In genomic region chr6:129672345-129672691, GRCh38 we compare ENCODE assay signal across 8 cellular contexts. TPM values are rescaled to one million over a fixed set of nuclear protein-coding genes. Genes with fewer than 3 reads are reported as not detected.
DNase-seq lines count a peak whose midpoint lies in the region; ATAC-seq, FAIRE-seq and TF ChIP-seq lines count a peak whose summit lies in the region.

No MANE protein-coding gene starts in this region.

- CTCF ChIA-PET in activated naive CD4-positive, alpha-beta T cell treated with anti-CD3 and anti-CD28 coated beads for 36 hours (lab: Charles Lee) = interaction anchor here (1.0 to 1.9 kb wide), 9 partner anchors 10 to 103 kb away, joined by 3 to 12 read pairs (median 4); no protein-coding TSS in a partner anchor

- H3K36me3 ChIP-seq in esophagus muscularis mucosa = no peaks in the 10 kb centered on the region

- H3K27me3 Mint-ChIP-seq in activated naive CD4-positive, alpha-beta T cell treated with anti-CD3 and anti-CD28 coated beads for 36 hours (ENCODE audit: low read depth) = no peaks in the 10 kb centered on the region
- H3K27me3 Mint-ChIP-seq in IgD-negative memory B cell = no peaks in the 10 kb centered on the region

- peak; percentile 48 for ATAC-seq in stimulated activated naive CD8-positive, alpha-beta T cell treated with anti-CD3 and anti-CD28 coated beads, Interleukin-15, Interleukin-2, amounts not matched to agents 100 U/mL and 50 U/mL, for 24 hours

- TF ChIP-seq EP300 in esophagus muscularis mucosa (IDR thresholded peaks at IDR 0.05) = no peak

- no peak for FAIRE-seq in frontal cortex (lab: Jason Lieb, UNC)

- TF ChIP-seq POLR2A in esophagus muscularis mucosa (IDR thresholded peaks at IDR 0.05; ENCODE audit: low read depth) = no peak

- peak overlapping the region; percentile 63 for H3K4me3 Mint-ChIP-seq in activated naive CD4-positive, alpha-beta T cell treated with anti-CD3 and anti-CD28 coated beads for 36 hours
- peak overlapping the region; percentile 37 to 96 (median 86) for H3K4me3 Mint-ChIP-seq in IgD-negative memory B cell

- peaks cover 6 to 22% (median 13%) of the 10 kb centered on the region in 4 donors for H3K4me1 ChIP-seq in esophagus muscularis mucosa

- no peaks in the 10 kb centered on the region for H3K36me3 Mint-ChIP-seq in activated naive CD4-positive, alpha-beta T cell treated with anti-CD3 and anti-CD28 coated beads for 36 hours (ENCODE audit: low read depth)
- peaks cover 3% of the 10 kb centered on the region for H3K36me3 Mint-ChIP-seq in IgD-negative memory B cell

- intact Hi-C loops in activated naive CD4-positive, alpha-beta T cell treated with anti-CD3 and anti-CD28 coated beads for 36 hours (cut with micrococcal nuclease) = loop anchor here (1.0 to 10.0 kb wide), 15 partner anchors 12 to 1018 kb away; partner anchors contain the start of gene ARHGAP18
- intact Hi-C loops in esophagus muscularis mucosa (cut with DNase I) = no loop called here

- H3K27ac Mint-ChIP-seq in activated naive CD4-positive, alpha-beta T cell treated with anti-CD3 and anti-CD28 coated beads for 36 hours = peak overlapping the region; percentile 71
- H3K27ac Mint-ChIP-seq in IgD-negative memory B cell = peak overlapping the region; percentile 5 to 89 (median 78)

- no peaks in the 10 kb centered on the region for H3K9me3 ChIP-seq in esophagus muscularis mucosa

- no peak for TF ChIP-seq CTCF in esophagus muscularis mucosa (IDR thresholded peaks at IDR 0.05)

- no peaks in the 10 kb centered on the region for H3K27me3 ChIP-seq in esophagus muscularis mucosa

- peaks cover 27% of the 10 kb centered on the region for H3K4me1 Mint-ChIP-seq in activated naive CD4-positive, alpha-beta T cell treated with anti-CD3 and anti-CD28 coated beads for 36 hours (ENCODE audit: low read depth)
- H3K4me1 Mint-ChIP-seq in IgD-negative memory B cell = peaks cover 17% of the 10 kb centered on the region in 3 donors

- H3K9me3 Mint-ChIP-seq in activated naive CD4-positive, alpha-beta T cell treated with anti-CD3 and anti-CD28 coated beads for 36 hours = no peaks in the 10 kb centered on the region
- no peaks in the 10 kb centered on the region for H3K9me3 Mint-ChIP-seq in IgD-negative memory B cell

- H3K4me3 ChIP-seq in esophagus muscularis mucosa = no peak overlapping the region

- peak overlapping the region; percentile 26 to 55 (median 44) for H3K27ac ChIP-seq in esophagus muscularis mucosa (replicated peaks in 1 of 4)

- no peak for DNase-seq in activated naive CD4-positive, alpha-beta T cell treated with anti-CD3 and anti-CD28 coated beads for 36 hours
- DNase-seq in activated naive CD4-positive, alpha-beta T cell treated with anti-CD3 and anti-CD28 coated beads, Interleukin-2, amount 50 U/mL, for 16 hours = no peak
- DNase-seq in esophagus muscularis mucosa (ENCODE audit: extremely low spot score) (peak; percentile 42), T-helper 9 cell (no peak), frontal cortex (ENCODE audit: low spot score in 2 of 2) (no peak)
- DNase-seq in stimulated activated naive CD8-positive, alpha-beta T cell treated with anti-CD3 and anti-CD28 coated beads, Interleukin-15, Interleukin-2, amounts not matched to agents 100 U/mL and 50 U/mL, for 24 hours = no peak
- DNase-seq in stimulated activated CD4-positive, alpha-beta T cell treated with anti-CD3 and anti-CD28 coated beads, Interleukin-4, amount 100 ng/mL, for 1 hour = no peak

- WGBS in esophagus muscularis mucosa = 80% methylated on average over 2 of the region's 2 CpGs

RNA-seq across cellular contexts. Expression of gene ARHGAP18, which starts 37.7 kb away (rescaled TPM):
- total RNA-seq in activated naive CD4-positive, alpha-beta T cell treated with anti-CD3 and anti-CD28 coated beads for 36 hours = 1 to 10 TPM; 3.2 to 3.7 TPM
- polyA plus RNA-seq in IgD-negative memory B cell = 3.5 TPM
- total RNA-seq in esophagus muscularis mucosa = 10 to 100 TPM in 1 of 4 donors, 1 to 10 TPM in 3; 5.2 to 15.9 (median 7.4) TPM
- total RNA-seq in frontal cortex = 10.2 TPM
